1 cellular context compared by ENCODE assay signal in genomic region chr1:16644179-16645043, GRCh38.
TF ChIP-seq lines count a peak whose summit lies in the region.

No MANE protein-coding gene starts in this region.

TF ChIP-seq in HepG2, 621 proteins besides CTCF, POLR2A, EP300 and RAD21 (continued from another document and continues in another):
- TF ChIP-seq SNAPC5 (CRISPR knock-in tag; IDR thresholded peaks at IDR 0.05; ENCODE audit: borderline replicate concordance) (peak; percentile 29; the same call in 1 of the 2 replicates), CERS6 (CRISPR knock-in tag; IDR thresholded peaks at IDR 0.05) (no peak), TGIF2 (CRISPR knock-in tag; IDR thresholded peaks at IDR 0.05) (peak; percentile 91), ZNF710 (CRISPR knock-in tag; IDR thresholded peaks at IDR 0.05; ENCODE audit: borderline replicate concordance) (peak; percentile 88), KLF12 (CRISPR knock-in tag; IDR thresholded peaks at IDR 0.05; ENCODE audit: borderline replicate concordance) (peak; percentile 92), MNT (IDR thresholded peaks at IDR 0.05) (peak; percentile 75), DNMT3B (CRISPR knock-in tag; conservative IDR thresholded peaks at IDR 0.05) (peak; percentile 70; the same call in 1 of the 2 replicates), ZBTB33 (CRISPR knock-in tag; IDR thresholded peaks at IDR 0.05) (peak; percentile 86), RFX5 (IDR thresholded peaks at IDR 0.05; ENCODE audit: low read depth, low read length) (peak; percentile 71), CC2D1A (CRISPR knock-in tag; IDR thresholded peaks at IDR 0.05) (peak; percentile 91), TRIM24 (CRISPR knock-in tag; IDR thresholded peaks at IDR 0.05) (no peak), ZNF33B (CRISPR knock-in tag; IDR thresholded peaks at IDR 0.05) (peak; percentile 97), SP5 (CRISPR knock-in tag; IDR thresholded peaks at IDR 0.05; ENCODE audit: borderline replicate concordance, low read depth) (peak; percentile 85), ZHX1 (CRISPR knock-in tag; IDR thresholded peaks at IDR 0.05; ENCODE audit: low read depth) (peak; percentile 95; the same call in 1 of the 2 replicates), TOE1 (CRISPR knock-in tag; IDR thresholded peaks at IDR 0.05) (no peak; the same call in 1 of the 2 replicates), ZNF12 (CRISPR knock-in tag; IDR thresholded peaks at IDR 0.05) (peak; percentile 85), RBM39 (IDR thresholded peaks at IDR 0.05; ENCODE audit: low read depth, low read length, poor library complexity, severe bottlenecking) (peak; percentile 99), ETV5 (CRISPR knock-in tag; IDR thresholded peaks at IDR 0.05; ENCODE audit: borderline replicate concordance) (peak; percentile 97), REL (CRISPR knock-in tag; conservative IDR thresholded peaks at IDR 0.05) (peak; percentile 29; the same call in 1 of the 2 replicates), DDIT3 (CRISPR knock-in tag; IDR thresholded peaks at IDR 0.05) (no peak), HES4 (CRISPR knock-in tag; IDR thresholded peaks at IDR 0.05; ENCODE audit: borderline replicate concordance) (peak; percentile 99), ZMYM4 (CRISPR knock-in tag; IDR thresholded peaks at IDR 0.05) (peak; percentile 97), AGO1 (IDR thresholded peaks at IDR 0.05; ENCODE audit: low read depth, low read length, poor library complexity, severe bottlenecking) (peak; percentile 84), ADNP (CRISPR knock-in tag; IDR thresholded peaks at IDR 0.05) (no peak), E2F5 (CRISPR knock-in tag; conservative IDR thresholded peaks at IDR 0.05) (peak; percentile 97), ZFP41 (CRISPR knock-in tag; IDR thresholded peaks at IDR 0.05; ENCODE audit: borderline replicate concordance) (peak; percentile 99), DMTF1 (CRISPR knock-in tag; IDR thresholded peaks at IDR 0.05) (no peak; the same call in 1 of the 2 replicates), POLR2AphosphoS2 (IDR thresholded peaks at IDR 0.05; ENCODE audit: low read depth, low read length) (no peak), ZBTB25 (CRISPR knock-in tag; IDR thresholded peaks at IDR 0.05) (peak; percentile 97), NR2F1 (CRISPR knock-in tag; IDR thresholded peaks at IDR 0.05) (peak; percentile 12 to 56; a peak in 3 of 4 replicates), ZNF143 (CRISPR knock-in tag; IDR thresholded peaks at IDR 0.05) (peak; percentile 71; the same call in 1 of the 2 replicates), RARG (CRISPR knock-in tag; IDR thresholded peaks at IDR 0.05; ENCODE audit: low read depth) (peak; percentile 80; the same call in 1 of the 2 replicates), ZNF24 (IDR thresholded peaks at IDR 0.05) (peak; percentile 38; the same call in 1 of the 2 replicates), CBX5 (CRISPR knock-in tag; IDR thresholded peaks at IDR 0.05; ENCODE audit: borderline replicate concordance) (peak; percentile 98), ERF (CRISPR knock-in tag; IDR thresholded peaks at IDR 0.05) (peak; percentile 99), ZNF142 (CRISPR knock-in tag; IDR thresholded peaks at IDR 0.05) (peak; percentile 52; the same call in 1 of the 2 replicates)
